8 cellular contexts compared by ENCODE assay signal in the genomic region with DNA sequence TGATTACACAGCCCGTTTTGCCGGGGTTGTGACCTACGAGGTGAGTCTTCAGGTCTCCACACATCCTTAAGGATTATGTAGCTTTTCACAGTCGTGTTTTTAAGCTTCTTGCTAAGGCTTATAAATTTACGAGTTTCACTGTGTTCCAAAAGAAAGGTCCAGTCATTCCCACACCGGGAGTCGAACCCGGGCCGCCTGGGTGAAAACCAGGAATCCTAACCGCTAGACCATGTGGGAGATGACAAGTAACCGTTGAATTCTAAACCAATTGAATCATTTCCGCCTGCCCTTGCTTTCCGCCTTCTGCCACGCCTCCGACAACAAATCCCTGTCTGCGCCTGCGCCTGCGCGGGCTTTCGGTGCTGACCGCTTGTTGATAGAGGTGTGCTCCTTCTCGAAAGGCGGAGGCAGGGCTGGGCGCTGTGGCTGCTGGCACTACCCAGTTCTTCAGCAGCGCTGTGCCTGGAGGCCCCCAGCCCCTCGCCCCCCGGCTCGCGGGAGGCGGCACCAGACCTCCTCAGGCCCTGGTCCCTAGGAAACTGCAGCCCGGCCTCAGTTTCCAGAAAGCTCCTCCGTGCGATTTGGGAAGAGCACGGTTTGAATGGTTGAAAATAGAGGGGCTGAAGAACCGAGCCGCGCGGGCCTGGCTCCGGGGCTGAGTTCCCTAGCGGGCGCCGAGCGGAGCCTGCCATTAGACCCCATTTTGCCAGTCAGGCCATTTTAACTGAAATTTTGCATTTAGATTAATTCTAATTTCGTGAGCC.
DNase-seq lines count a peak whose midpoint lies in the region; ATAC-seq and TF ChIP-seq lines count a peak whose summit lies in the region.

No MANE protein-coding gene starts in this region.

- POLR2A ChIA-PET in PC-9 (lab: Charles Lee; ENCODE audit: unreplicated experiment): no interaction called here

- under 1% methylated on average over 31 of the region's 44 CpGs for WGBS in esophagus muscularis mucosa

- peak; percentile 95 for ATAC-seq in GM21515 (IDR thresholded peaks at IDR 0.05; ENCODE audit: unreplicated experiment)
- peak; percentile 98 for ATAC-seq in activated T-cell treated with anti-CD3 and anti-CD28 coated beads, Interleukin-2, amount 50 U/mL, for 72 hours (replicated peaks in 1 of 2)

- H3K9me3 Mint-ChIP-seq in Calu3 (ENCODE audit: low read depth, unreplicated experiment): no peaks in the 10 kb centered on the region
- H3K9me3 Mint-ChIP-seq in activated T-cell treated with anti-CD3 and anti-CD28 coated beads, Interleukin-2, amount 50 U/mL, for 72 hours: peaks cover 1 to 2% of the 10 kb centered on the region in 2 donors

- no peaks in the 10 kb centered on the region for H3K9me2 ChIP-seq in PC-9 (ENCODE audit: insufficient read depth)

- H4K20me1 ChIP-seq in PC-9 (ENCODE audit: insufficient read depth): no peaks in the 10 kb centered on the region

- no peak for TF ChIP-seq CTCF in Calu3 (IDR thresholded peaks at IDR 0.05; ENCODE audit: unreplicated experiment)
- no peak for TF ChIP-seq CTCF in PC-9 (conservative IDR thresholded peaks at IDR 0.05)
- no peak for TF ChIP-seq CTCF in esophagus muscularis mucosa (IDR thresholded peaks at IDR 0.05)

- H3K36me3 Mint-ChIP-seq in Calu3 (ENCODE audit: insufficient read depth, unreplicated experiment): peaks cover 10% of the 10 kb centered on the region
- H3K36me3 Mint-ChIP-seq in activated T-cell treated with anti-CD3 and anti-CD28 coated beads, Interleukin-2, amount 50 U/mL, for 72 hours (ENCODE audit: insufficient read depth in 2 of 2): peaks cover 0 to 2% of the 10 kb centered on the region in 2 donors

- intact Hi-C loops in Calu3 (cut with micrococcal nuclease; ENCODE audit: unreplicated experiment): no loop called here
- intact Hi-C loops in PC-9 (cut with micrococcal nuclease; ENCODE audit: unreplicated experiment): no loop called here
- intact Hi-C loops in esophagus muscularis mucosa (cut with DNase I): no loop called here

- H3K4me1 ChIP-seq in PC-9 (replicated peaks; ENCODE audit: insufficient read depth) (no peaks in the 10 kb centered on the region), esophagus muscularis mucosa (peaks cover 3 to 22% (median 14%) of the 10 kb centered on the region in 4 donors), mucosa of stomach (ENCODE audit: control insufficient read depth, insufficient read depth, low read length) (no peaks in the 10 kb centered on the region)

- TF ChIP-seq POLR2A in esophagus muscularis mucosa (IDR thresholded peaks at IDR 0.05; ENCODE audit: low read depth): peak; percentile 41

- no peaks in the 10 kb centered on the region for H3K79me2 ChIP-seq in PC-9 (ENCODE audit: low read depth)

- no TSS peak for BruUV-seq in Calu3 (replicated peaks; lab: Mats Ljungman, UMichigan)
- TSS peak; percentile 100 for BruUV-seq in PC-9 (replicated peaks; lab: Mats Ljungman, UMichigan)

- H3K9me3 ChIP-seq in PC-9 (ENCODE audit: insufficient read depth, low read depth) (no peaks in the 10 kb centered on the region), esophagus muscularis mucosa (no peaks in the 10 kb centered on the region), mucosa of stomach (ENCODE audit: control insufficient read depth, low read length) (no peaks in the 10 kb centered on the region)

- peak overlapping the region; percentile 87 for H3K27ac Mint-ChIP-seq in Calu3 (ENCODE audit: unreplicated experiment)
- H3K27ac Mint-ChIP-seq in activated T-cell treated with anti-CD3 and anti-CD28 coated beads, Interleukin-2, amount 50 U/mL, for 72 hours: peak overlapping the region; percentile 98

- peak overlapping the region; percentile 76 for H3K4me2 ChIP-seq in PC-9

- peak overlapping the region; percentile 69 for H3K4me3 ChIP-seq in PC-9
- H3K4me3 ChIP-seq in esophagus muscularis mucosa: peak overlapping the region; percentile 73 to 90 (median 82)
- H3K4me3 ChIP-seq in mucosa of stomach (ENCODE audit: low read length): peak overlapping the region; percentile 59

- no peaks in the 10 kb centered on the region for H3K27me3 Mint-ChIP-seq in Calu3 (ENCODE audit: unreplicated experiment)
- no peaks in the 10 kb centered on the region for H3K27me3 Mint-ChIP-seq in activated T-cell treated with anti-CD3 and anti-CD28 coated beads, Interleukin-2, amount 50 U/mL, for 72 hours (ENCODE audit: low read depth)

- H3K4me1 Mint-ChIP-seq in Calu3 (ENCODE audit: low read depth, unreplicated experiment): no peaks in the 10 kb centered on the region
- peaks cover 39% of the 10 kb centered on the region for H3K4me1 Mint-ChIP-seq in activated T-cell treated with anti-CD3 and anti-CD28 coated beads, Interleukin-2, amount 50 U/mL, for 72 hours (ENCODE audit: low read depth)

- H3K36me3 ChIP-seq in PC-9 (ENCODE audit: low read depth) (no peaks in the 10 kb centered on the region), esophagus muscularis mucosa (no peaks in the 10 kb centered on the region), mucosa of stomach (ENCODE audit: control insufficient read depth, insufficient read depth, low read length) (no peaks in the 10 kb centered on the region)

- peak overlapping the region; percentile 66 for H3K4me3 Mint-ChIP-seq in Calu3 (ENCODE audit: low read depth, unreplicated experiment)
- peak overlapping the region; percentile 86 for H3K4me3 Mint-ChIP-seq in activated T-cell treated with anti-CD3 and anti-CD28 coated beads, Interleukin-2, amount 50 U/mL, for 72 hours

- H3K9ac ChIP-seq in mucosa of stomach (ENCODE audit: low read length): peak overlapping the region; percentile 75

- H2AFZ ChIP-seq in PC-9: peak overlapping the region; percentile 98

- CTCF ChIA-PET in Calu3 (lab: Charles Lee): no interaction called here
- CTCF ChIA-PET in PC-9 (lab: Charles Lee): no interaction called here

- no peaks in the 10 kb centered on the region for H3F3A ChIP-seq in PC-9 (ENCODE audit: insufficient read depth, low read depth)

- H3K27ac ChIP-seq in PC-9 (no peak overlapping the region), esophagus muscularis mucosa (replicated peaks in 1 of 4) (peak overlapping the region; percentile 90 to 96 (median 92))

- DNase-seq in Calu3: peak; percentile 80
- DNase-seq in HuH-7 (ENCODE audit: low spot score): peak; percentile 70
- DNase-seq in PC-9: peak; percentile 76 to 91
- DNase-seq in activated T-cell treated with anti-CD3 and anti-CD28 coated beads, Interleukin-2, amount 50 U/mL, for 72 hours: peak; percentile 95 to 96
- DNase-seq in esophagus muscularis mucosa (ENCODE audit: extremely low spot score): peak; percentile 99
- peak; percentile 83 to 88 for DNase-seq in stimulated activated CD8-positive, alpha-beta memory T cell treated with anti-CD3 and anti-CD28 coated beads, Interleukin-4, amount 100 ng/mL, for 4 hours (ENCODE audit: low read depth in 2 of 2, low spot score in 1 of 2)

- TF ChIP-seq EP300 in esophagus muscularis mucosa (IDR thresholded peaks at IDR 0.05): no peak

- H3K27me3 ChIP-seq in PC-9 (ENCODE audit: insufficient read depth, low read depth) (no peaks in the 10 kb centered on the region), esophagus muscularis mucosa (no peaks in the 10 kb centered on the region), mucosa of stomach (ENCODE audit: control insufficient read depth, insufficient read depth, low read length) (no peaks in the 10 kb centered on the region)
